In genomic region chr17:57938061-57938502, GRCh38 we compare ENCODE assay signal across 15 cellular contexts. TPM values are rescaled to one million over a fixed set of nuclear protein-coding genes. Genes with fewer than 3 reads are reported as not detected.
DNase-seq lines count a peak whose midpoint lies in the region; ATAC-seq and TF ChIP-seq lines count a peak whose summit lies in the region.
"Had no signal": no experiment of that assay in that cellular context is flagged by ENCODE, and none has a peak within 500 bp of the region (broad histone marks: within the 10 kb centered on the region; RNA-seq: fewer than 3 reads in every experiment).

No MANE protein-coding gene starts in this region.

- intact Hi-C loops in right lobe of liver (cut with DNase I): no loop called here

- TF ChIP-seq CTCF in WERI-Rb-1 (IDR thresholded peaks at IDR 0.05; ENCODE audit: low read depth, low read length) (no peak), right lobe of liver (IDR thresholded peaks at IDR 0.05) (no peak), GM10266 (IDR thresholded peaks at IDR 0.05; ENCODE audit: control insufficient read depth, insufficient read depth, low read depth, missing control alignments) (no peak)

- H3K27ac ChIP-seq in WERI-Rb-1 (peak overlapping the region; percentile 91), right lobe of liver (no peak overlapping the region), temporal lobe (ENCODE audit: low read depth, low read length) (peak overlapping the region; percentile 87)
- H3K27ac ChIP-seq: 22Rv1, epithelial cell of prostate had no signal

- H3K36me3 ChIP-seq in WERI-Rb-1 (no peaks in the 10 kb centered on the region), right lobe of liver (no peaks in the 10 kb centered on the region)

- 53% methylated on average over 4 of the region's 7 CpGs for WGBS in right lobe of liver (ENCODE audit: insufficient coverage, low coverage, low lambda C conversion rate, missing lambda C conversion rate)

- peak; percentile 26 to 60 (median 44) for ATAC-seq in right lobe of liver
- no peak for ATAC-seq in HG02678 (IDR thresholded peaks at IDR 0.05; ENCODE audit: unreplicated experiment)
- ATAC-seq: natural killer cell treated with Interleukin-12 subunit alpha and Interleukin-12 subunit beta and Interleukin-15 and Interleukin-18, amount 100 ng/mL, for 72 hours had no signal

- H3K4me3 ChIP-seq in WERI-Rb-1 (ENCODE audit: low read depth, low read length) (no peak overlapping the region), right lobe of liver (no peak overlapping the region)

- H3K9me3 ChIP-seq in WERI-Rb-1 (ENCODE audit: severe bottlenecking) (no peaks in the 10 kb centered on the region), right lobe of liver (no peaks in the 10 kb centered on the region)

- TF ChIP-seq POLR2A in right lobe of liver (IDR thresholded peaks at IDR 0.05): no peak

- peak; percentile 27 for DNase-seq in NCI-H1092 (lab: John Stamatoyannopoulos, UW)
- no peak for DNase-seq in NCI-H1092 treated with DMSO at 0.1 percent for 48 hours (lab: John Stamatoyannopoulos, UW)
- peak; percentile 67 for DNase-seq in WERI-Rb-1
- no peak for DNase-seq in right lobe of liver
- no peak for DNase-seq in NCI-H524 treated with DMSO at 0.1 percent for 48 hours (lab: John Stamatoyannopoulos, UW)
- no peak for DNase-seq in GM10266 (ENCODE audit: extremely low spot score)
- DNase-seq: activated T-cell treated with anti-CD3 and anti-CD28 coated beads, Interleukin-2, amount 50 U/mL, for 48 hours; NCI-H446; stimulated activated CD4-positive, alpha-beta T cell treated with anti-CD3 and anti-CD28 coated beads, Interleukin-1b, Interleukin-23, amount 100 ng/mL, for 48 hours; stimulated activated naive CD4-positive, alpha-beta T cell had no signal

- no peaks in the 10 kb centered on the region for H3K27me3 ChIP-seq in WERI-Rb-1 (ENCODE audit: insufficient read depth, low read depth, severe bottlenecking)
- no peaks in the 10 kb centered on the region for H3K27me3 ChIP-seq in right lobe of liver

- H3K4me1 ChIP-seq in right lobe of liver: peaks cover 0 to 12% (median 2%) of the 10 kb centered on the region in 4 donors

RNA-seq across cellular contexts. Expression of gene CUEDC1, which starts 17.1 kb away (rescaled TPM):
- total RNA-seq in right lobe of liver (1 to 10 TPM; 4.0 to 8.5 (median 5.5) TPM), temporal lobe (9.1 TPM)

RNA-seq across cellular contexts. Expression of gene VEZF1, which starts 50.0 kb away (rescaled TPM):
- total RNA-seq in right lobe of liver (10 to 100 TPM; 13.0 to 19.3 (median 14.6) TPM), temporal lobe (55.6 TPM)

Comparison
In these comparisons a context has a peak if more than half of its experiments do, and no peak if none do; other contexts are left out.
1. DNase-seq: peak in NCI-H1092 (single experiment) and WERI-Rb-1 (single experiment); none in NCI-H1092 treated with DMSO at 0.1 percent for 48 hours (single experiment), right lobe of liver (0 of 3), NCI-H524 treated with DMSO at 0.1 percent for 48 hours (single experiment) and GM10266 (single experiment).
2. H3K27ac ChIP-seq: peak in WERI-Rb-1 (single experiment) and temporal lobe (single experiment); none in right lobe of liver (0 of 3).